24 cellular contexts compared by ENCODE assay signal in the genomic region with DNA sequence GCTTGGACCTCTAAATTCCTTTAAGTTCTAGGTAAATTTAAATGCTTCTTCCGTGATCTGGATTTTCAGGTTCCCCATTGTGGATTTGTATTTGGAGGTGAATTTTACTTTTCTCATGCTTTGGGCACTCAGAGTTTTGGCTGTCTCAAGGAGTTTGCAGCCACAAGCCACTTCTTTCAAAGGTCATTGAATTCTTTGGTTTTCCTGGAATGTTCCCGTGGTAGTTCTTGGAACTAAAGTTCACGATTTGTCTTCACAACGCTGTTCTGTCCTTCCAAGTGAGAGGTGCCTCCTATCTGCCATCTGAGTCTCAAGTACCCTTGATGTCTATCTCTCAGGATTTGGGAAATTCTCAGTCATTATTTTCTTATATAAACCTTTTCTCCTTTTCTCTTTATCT.
"Had no signal": no experiment of that assay in that cellular context is flagged by ENCODE, and none has a peak within 500 bp of the region (broad histone marks: within the 10 kb centered on the region; RNA-seq: fewer than 3 reads in every experiment).

No MANE protein-coding gene starts in this region.

- DNase-seq: activated CD4-positive, alpha-beta memory T cell treated with anti-CD3 and anti-CD28 coated beads, Interleukin-2, amount 10 ng/mL, durations not matched to agents 7 days and 5 days; activated CD4-positive, alpha-beta T cell treated with anti-CD3 and anti-CD28 coated beads, Interleukin-2, amount 50 U/mL, for 1 hour; activated CD4-positive, CD25-positive, alpha-beta regulatory T cell; activated gamma-delta T cell treated with Interleukin-2 at 50 U/mL for 16 hours; activated naive CD4-positive, alpha-beta T cell treated with anti-CD3 and anti-CD28 coated beads, Interleukin-2, amount 50 U/mL, for 16 hours; activated naive CD8-positive, alpha-beta T cell treated with anti-CD3 and anti-CD28 coated beads, Interleukin-2, amount 10 ng/mL, durations not matched to agents 7 days and 5 days; activated T-cell treated with anti-CD3 and anti-CD28 coated beads for 4 hours; activated T-cell treated with anti-CD3 and anti-CD28 coated beads, Interleukin-2, amount 50 U/mL, for 72 hours; aorta; cerebellar nuclear complex; MG63; NCI-H1092 treated with DMSO at 0.1 percent for 48 hours; NCI-H1417 treated with DMSO at 0.1 percent for 48 hours; NCI-H1694; NCI-H2029; NCI-H345; NCI-H510A; NK-92 treated with Interleukin-12 subunit alpha and Interleukin-12 subunit beta, amount 100 ng/mL, for 24 hours; SHP77; T-helper 17 cell; T-helper 9 cell had no signal

- H3K9ac ChIP-seq: KMS-11 had no signal

- H3K4me2 ChIP-seq: KMS-11 had no signal

- H3K27me3 ChIP-seq: MG63, SJSA1 had no signal

- H3K9me3 ChIP-seq: MG63 had no signal

- H3K27ac ChIP-seq: KMS-11, SJSA1, VCaP had no signal

- H3K36me3 ChIP-seq: MG63, SJSA1 had no signal

- ATAC-seq: activated T-cell treated with anti-CD3 and anti-CD28 coated beads, Interleukin-2, amount 50 U/mL, for 72 hours; T-helper 17 cell had no signal

- H3K4me3 ChIP-seq: MG63, SJSA1 had no signal

- H3K4me1 ChIP-seq: SJSA1 had no signal
